In the genomic region with DNA sequence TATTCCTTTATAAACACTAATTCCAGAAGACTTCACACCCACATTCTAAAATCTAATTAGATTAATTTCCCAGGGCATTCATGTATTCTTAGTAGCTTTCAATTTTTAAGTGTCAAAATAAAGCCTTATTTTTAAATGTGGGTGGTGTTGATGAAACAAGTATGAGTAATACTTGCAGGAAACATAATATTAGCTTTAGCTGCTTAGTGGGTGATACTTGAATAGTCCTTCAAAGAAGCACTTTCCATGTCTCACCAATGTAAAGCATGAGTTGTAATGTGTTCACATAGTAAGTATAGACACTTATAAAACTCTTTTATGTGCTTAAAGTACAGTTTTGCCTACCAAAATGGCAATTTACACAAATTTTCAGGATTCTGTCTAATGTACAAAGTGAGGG, we compare ENCODE assay signal across 12 cellular contexts. TPM values are rescaled to one million over a fixed set of nuclear protein-coding genes. Genes with fewer than 3 reads are reported as not detected.
A peak's percentile ranks its signal among the peaks of the same experiment; 100 is the strongest.
DNase-seq lines count a peak whose midpoint lies in the region; ATAC-seq, FAIRE-seq and TF ChIP-seq lines count a peak whose summit lies in the region.
"Had no signal": no experiment of that assay in that cellular context is flagged by ENCODE, and none has a peak within 500 bp of the region (broad histone marks: within the 10 kb centered on the region; RNA-seq: fewer than 3 reads in every experiment).

No MANE protein-coding gene starts in this region.

- TF ChIP-seq EP300 in gastroesophageal sphincter (IDR thresholded peaks at IDR 0.05), result no peak
- no peak for TF ChIP-seq EP300 in HepG2 (IDR thresholded peaks at IDR 0.05; ENCODE audit: low read depth in 2 of 2, low read length in 2 of 2)
- no peak for TF ChIP-seq EP300 in HepG2 (CRISPR knock-in tag; IDR thresholded peaks at IDR 0.05; ENCODE audit: borderline replicate concordance)

- no peak for DNase-seq in activated naive CD4-positive, alpha-beta T cell (lab: John Stamatoyannopoulos, UW)
- DNase-seq in activated CD8-positive, alpha-beta T cell treated with anti-CD3 and anti-CD28 coated beads for 36 hours, result no peak
- no peak for DNase-seq in upper lobe of right lung
- DNase-seq in HepG2 (ENCODE audit: low spot score), result no peak
- no peak for DNase-seq in SW480 (ENCODE audit: low spot score)
- no peak for DNase-seq in GM19238 (ENCODE audit: insufficient read length, low spot score)
- DNase-seq: cerebellar nuclear complex had no signal

- H3K9me3 ChIP-seq in gastroesophageal sphincter (no peaks in the 10 kb centered on the region), upper lobe of right lung (no peaks in the 10 kb centered on the region), HepG2 (ENCODE audit: low read length) (no peaks in the 10 kb centered on the region)
- H3K9me3 ChIP-seq: thoracic aorta had no signal

- H3K4me1 ChIP-seq in gastroesophageal sphincter (peaks cover 5 to 93% (median 19%) of the 10 kb centered on the region in 3 donors), upper lobe of right lung (peaks cover 52% of the 10 kb centered on the region), HepG2 (ENCODE audit: insufficient read depth, low read length) (peaks cover 36% of the 10 kb centered on the region)

- H3K36me3 Mint-ChIP-seq in activated naive CD4-positive, alpha-beta T cell treated with anti-CD3 and anti-CD28 coated beads, Interleukin-2, amount 50 U/mL, for 24 hours, result peaks cover 13% of the 10 kb centered on the region
- peaks cover 71% of the 10 kb centered on the region for H3K36me3 Mint-ChIP-seq in activated CD8-positive, alpha-beta T cell treated with anti-CD3 and anti-CD28 coated beads for 36 hours (ENCODE audit: low read depth)

- peak overlapping the region; percentile 27 to 99 (median 83) for H3K27ac ChIP-seq in gastroesophageal sphincter
- no peak overlapping the region for H3K27ac ChIP-seq in upper lobe of right lung
- H3K27ac ChIP-seq in HepG2 (ENCODE audit: extremely low read length, insufficient read depth, low read length), result no peak overlapping the region
- H3K27ac ChIP-seq: C4-2B had no signal

- TF ChIP-seq RAD21 in HepG2 (CRISPR knock-in tag; IDR thresholded peaks at IDR 0.05), result no peak

- H3K4me3 Mint-ChIP-seq in activated naive CD4-positive, alpha-beta T cell treated with anti-CD3 and anti-CD28 coated beads, Interleukin-2, amount 50 U/mL, for 24 hours, result peak overlapping the region; percentile 84
- H3K4me3 Mint-ChIP-seq in activated CD8-positive, alpha-beta T cell treated with anti-CD3 and anti-CD28 coated beads for 36 hours, result peak overlapping the region; percentile 97

- POLR2A ChIA-PET in activated CD8-positive, alpha-beta T cell treated with anti-CD3 and anti-CD28 coated beads for 36 hours (lab: Charles Lee), result interaction anchor here (0.5 to 3.9 kb wide), 9 partner anchors 19 to 166 kb away, joined by 3 to 24 read pairs (median 8); no protein-coding TSS in a partner anchor
- POLR2A ChIA-PET in HepG2 (lab: Yijun Ruan, JAX), result interaction anchor here (0.7 kb wide), 1 partner anchor 17 kb away, joined by 3 read pairs; a partner anchor contains a TSS

- no peaks in the 10 kb centered on the region for H3K27me3 ChIP-seq in gastroesophageal sphincter
- no peaks in the 10 kb centered on the region for H3K27me3 ChIP-seq in upper lobe of right lung
- no peaks in the 10 kb centered on the region for H3K27me3 ChIP-seq in HepG2 (ENCODE audit: control insufficient read depth in 1 of 2, insufficient read depth in 2 of 2, low read length in 2 of 2)

- no peak overlapping the region for H3K4me2 ChIP-seq in HepG2 (ENCODE audit: low read depth, low read length)

- peak; percentile 26 for ATAC-seq in activated CD8-positive, alpha-beta T cell treated with anti-CD3 and anti-CD28 coated beads for 36 hours
- ATAC-seq in gastroesophageal sphincter (no peak), upper lobe of right lung (peak; percentile 74), HepG2 (no peak)

- TF ChIP-seq POLR2A in gastroesophageal sphincter (IDR thresholded peaks at IDR 0.05), result no peak
- TF ChIP-seq POLR2A in HepG2 (IDR thresholded peaks at IDR 0.05; ENCODE audit: insufficient read depth in 1 of 2, low read depth in 2 of 2, low read length in 2 of 2), result no peak

- no peaks in the 10 kb centered on the region for H3K9me3 Mint-ChIP-seq in activated naive CD4-positive, alpha-beta T cell treated with anti-CD3 and anti-CD28 coated beads, Interleukin-2, amount 50 U/mL, for 24 hours
- no peaks in the 10 kb centered on the region for H3K9me3 Mint-ChIP-seq in activated CD8-positive, alpha-beta T cell treated with anti-CD3 and anti-CD28 coated beads for 36 hours

- H3K36me3 ChIP-seq in gastroesophageal sphincter (no peaks in the 10 kb centered on the region), upper lobe of right lung (no peaks in the 10 kb centered on the region), HepG2 (replicated peaks in 1 of 2; ENCODE audit: control insufficient read depth in 1 of 2, insufficient read depth in 2 of 2, low read length in 2 of 2) (no peaks in the 10 kb centered on the region; a peak in 1 of 5 replicates)
- H3K36me3 ChIP-seq: thoracic aorta had no signal

- H3K79me2 ChIP-seq in HepG2 (ENCODE audit: insufficient read depth, low read length), result peaks cover 56% of the 10 kb centered on the region

- peaks cover 84% of the 10 kb centered on the region for H3K4me1 Mint-ChIP-seq in activated naive CD4-positive, alpha-beta T cell treated with anti-CD3 and anti-CD28 coated beads, Interleukin-2, amount 50 U/mL, for 24 hours
- peaks cover 61% of the 10 kb centered on the region for H3K4me1 Mint-ChIP-seq in activated CD8-positive, alpha-beta T cell treated with anti-CD3 and anti-CD28 coated beads for 36 hours (ENCODE audit: low read depth)

- H3K27ac Mint-ChIP-seq in activated naive CD4-positive, alpha-beta T cell treated with anti-CD3 and anti-CD28 coated beads, Interleukin-2, amount 50 U/mL, for 24 hours, result peak overlapping the region; percentile 98
- peak overlapping the region; percentile 100 for H3K27ac Mint-ChIP-seq in activated CD8-positive, alpha-beta T cell treated with anti-CD3 and anti-CD28 coated beads for 36 hours

- H4K20me1 ChIP-seq in HepG2 (ENCODE audit: insufficient read depth, low read length), result 0 out of 2 replicates have a peak, but pooled peaks cover 3% of the 10 kb centered on the region

- no peak overlapping the region for H3K9ac ChIP-seq in HepG2 (ENCODE audit: insufficient read depth, low read depth, low read length)

- no peaks in the 10 kb centered on the region for H3K27me3 Mint-ChIP-seq in activated naive CD4-positive, alpha-beta T cell treated with anti-CD3 and anti-CD28 coated beads, Interleukin-2, amount 50 U/mL, for 24 hours
- H3K27me3 Mint-ChIP-seq in activated CD8-positive, alpha-beta T cell treated with anti-CD3 and anti-CD28 coated beads for 36 hours, result no peaks in the 10 kb centered on the region

- in situ Hi-C loops in HepG2 (cut with HindIII; ENCODE audit: extremely low pct_ligation_motif_present, low pct_unique_long_range_greater_than_20kb), result no loop called here

- FAIRE-seq in HepG2 (lab: Jason Lieb, UNC), result no peak
- FAIRE-seq: islet of Langerhans had no signal

- no peak overlapping the region for H2AFZ ChIP-seq in HepG2 (ENCODE audit: low read length)

- TF ChIP-seq CTCF in activated CD8-positive, alpha-beta T cell treated with anti-CD3 and anti-CD28 coated beads for 36 hours (IDR thresholded peaks at IDR 0.05), result no peak
- TF ChIP-seq CTCF in gastroesophageal sphincter (IDR thresholded peaks at IDR 0.05) (no peak), upper lobe of right lung (IDR thresholded peaks at IDR 0.05) (no peak), HepG2 (CRISPR knock-in tag; IDR thresholded peaks at IDR 0.05) (no peak)

- intact Hi-C loops in activated CD8-positive, alpha-beta T cell treated with anti-CD3 and anti-CD28 coated beads for 36 hours (cut with micrococcal nuclease), result loop anchor here (5.0 kb wide), 2 partner anchors 44 to 89 kb away; no protein-coding TSS in a partner anchor
- intact Hi-C loops in upper lobe of right lung (cut with DNase I), result no loop called here
- intact Hi-C loops in HepG2 (cut with micrococcal nuclease; ENCODE audit: unreplicated experiment), result no loop called here

- no TSS peak for BruUV-seq in HepG2 (replicated peaks; lab: Mats Ljungman, UMichigan)

- H3K4me3 ChIP-seq in gastroesophageal sphincter, result no peak overlapping the region
- no peak overlapping the region for H3K4me3 ChIP-seq in upper lobe of right lung
- no peak overlapping the region for H3K4me3 ChIP-seq in HepG2 (replicated peaks in 1 of 3; ENCODE audit: insufficient read depth in 1 of 3, low read depth in 2 of 3, low read length in 3 of 3)
- H3K4me3 ChIP-seq: thoracic aorta had no signal

- CTCF ChIA-PET in activated CD8-positive, alpha-beta T cell treated with anti-CD3 and anti-CD28 coated beads for 36 hours (lab: Charles Lee), result interaction anchor here (1.0 to 1.7 kb wide), 3 partner anchors 17 to 151 kb away, joined by 3 to 5 read pairs (median 3); no protein-coding TSS in a partner anchor
- CTCF ChIA-PET in HepG2 (lab: Yijun Ruan, JAX; ENCODE audit: low intra/inter-chr PET ratio, low total read pairs), result no interaction called here

RNA-seq across cellular contexts. Expression of a gene that starts 6.9 kb away (rescaled TPM):
- 100 to 1,000 TPM; 266 to 268 TPM for total RNA-seq in activated CD8-positive, alpha-beta T cell treated with anti-CD3 and anti-CD28 coated beads for 36 hours
- total RNA-seq in gastroesophageal sphincter (100 to 1,000 TPM; 119 to 343 (median 188) TPM), upper lobe of right lung (50.0 TPM), HepG2 (2016; rRNA removed; fragmentation: Illumina TruSeq; extraction: Trizol) (19.5 and 22.9 TPM in 2 replicates)
- 3.8 and 5.7 TPM in 2 replicates for total RNA-seq in HepG2 (2016; cell fraction: cytosol; rRNA removed; fragmentation: Illumina TruSeq; extraction: Trizol; ENCODE audit: low read depth)
- 17.1 and 17.3 TPM in 2 replicates for total RNA-seq in HepG2 (2016; cell fraction: insoluble cytoplasmic fraction; rRNA removed; fragmentation: Illumina TruSeq; extraction: Trizol)
- total RNA-seq in HepG2 (2016; cell fraction: membrane; rRNA removed; fragmentation: Illumina TruSeq; extraction: Trizol), result 10.5 and 11.1 TPM in 2 replicates
- total RNA-seq in HepG2 (2016; cell fraction: nucleus; rRNA removed; fragmentation: Illumina TruSeq; extraction: Trizol), result 13.3 and 16.8 TPM in 2 replicates
- 5.2 and 5.4 TPM in 2 replicates for polyA plus RNA-seq in HepG2 (2011; rRNA removed)
- 2.8 and 3.6 TPM in 2 replicates for polyA plus RNA-seq in HepG2 (2011; cell fraction: cytosol; rRNA removed)
- 4.9 and 7.3 TPM in 2 replicates for polyA plus RNA-seq in HepG2 (2011; cell fraction: nucleus; rRNA removed)
- polyA plus RNA-seq in HepG2 (2012), result 8.6 and 13.9 TPM in 2 replicates
- polyA plus RNA-seq in HepG2 (2016; cell fraction: cytosol; fragmentation: Illumina TruSeq; extraction: Trizol; ENCODE audit: low read depth), result 1.9 and 2.3 TPM in 2 replicates
- polyA plus RNA-seq in HepG2 (2016; cell fraction: insoluble cytoplasmic fraction; fragmentation: Illumina TruSeq; extraction: Trizol; ENCODE audit: low read depth), result 13.0 and 16.7 TPM in 2 replicates
- polyA plus RNA-seq in HepG2 (2016; cell fraction: membrane; fragmentation: Illumina TruSeq; extraction: Trizol; ENCODE audit: low read depth), result 4.3 and 5.1 TPM in 2 replicates
- 18.7 and 22.4 TPM in 2 replicates for polyA plus RNA-seq in HepG2 (2016; cell fraction: nucleus; fragmentation: Illumina TruSeq; extraction: Trizol; ENCODE audit: insufficient read depth, low read depth)
- polyA minus RNA-seq in HepG2 (2011; rRNA and poly(A)+ RNA removed; ENCODE audit: low replicate concordance), result 4.4 and 10.2 TPM in 2 replicates
- 8.5 and 10.5 TPM in 2 replicates for polyA minus RNA-seq in HepG2 (2011; cell fraction: cytosol; rRNA and poly(A)+ RNA removed)
- 15.5 and 21.8 TPM in 2 replicates for polyA minus RNA-seq in HepG2 (2011; cell fraction: nucleus; rRNA and poly(A)+ RNA removed)

RNA-seq across cellular contexts. Expression of a gene that starts 17.6 kb away (rescaled TPM):
- total RNA-seq in activated CD8-positive, alpha-beta T cell treated with anti-CD3 and anti-CD28 coated beads for 36 hours, result 10 to 100 TPM; 18.2 to 19.0 TPM
- total RNA-seq in gastroesophageal sphincter, result 10 to 100 TPM; 24.2 to 38.4 (median 30.4) TPM
- total RNA-seq in upper lobe of right lung, result 39.3 TPM
- total RNA-seq in HepG2 (2016; rRNA removed; fragmentation: Illumina TruSeq; extraction: Trizol), result 18.7 and 22.5 TPM in 2 replicates
- total RNA-seq in HepG2 (2016; cell fraction: cytosol; rRNA removed; fragmentation: Illumina TruSeq; extraction: Trizol; ENCODE audit: low read depth), result 3.7 and 4.3 TPM in 2 replicates
- 13.9 and 21.4 TPM in 2 replicates for total RNA-seq in HepG2 (2016; cell fraction: insoluble cytoplasmic fraction; rRNA removed; fragmentation: Illumina TruSeq; extraction: Trizol)
- total RNA-seq in HepG2 (2016; cell fraction: membrane; rRNA removed; fragmentation: Illumina TruSeq; extraction: Trizol), result 7.6 and 8.3 TPM in 2 replicates
- 27.8 and 32.6 TPM in 2 replicates for total RNA-seq in HepG2 (2016; cell fraction: nucleus; rRNA removed; fragmentation: Illumina TruSeq; extraction: Trizol)
- 24.2 and 24.4 TPM in 2 replicates for polyA plus RNA-seq in HepG2 (2011; rRNA removed)
- 13.5 and 19.9 TPM in 2 replicates for polyA plus RNA-seq in HepG2 (2011; cell fraction: cytosol; rRNA removed)
- 19.8 and 22.3 TPM in 2 replicates for polyA plus RNA-seq in HepG2 (2011; cell fraction: nucleus; rRNA removed)
- 25.9 and 26.8 TPM in 2 replicates for polyA plus RNA-seq in HepG2 (2012)
- 2.1 TPM in 2 replicates for polyA plus RNA-seq in HepG2 (2016; cell fraction: cytosol; fragmentation: Illumina TruSeq; extraction: Trizol; ENCODE audit: low read depth)
- polyA plus RNA-seq in HepG2 (2016; cell fraction: insoluble cytoplasmic fraction; fragmentation: Illumina TruSeq; extraction: Trizol; ENCODE audit: low read depth), result 11.1 and 11.5 TPM in 2 replicates
- polyA plus RNA-seq in HepG2 (2016; cell fraction: membrane; fragmentation: Illumina TruSeq; extraction: Trizol; ENCODE audit: low read depth), result 3.9 and 4.5 TPM in 2 replicates
- polyA plus RNA-seq in HepG2 (2016; cell fraction: nucleus; fragmentation: Illumina TruSeq; extraction: Trizol; ENCODE audit: insufficient read depth, low read depth), result 35.6 and 37.5 TPM in 2 replicates
- polyA minus RNA-seq in HepG2 (2011; rRNA and poly(A)+ RNA removed; ENCODE audit: low replicate concordance), result 51.2 and 118 TPM in 2 replicates
- polyA minus RNA-seq in HepG2 (2011; cell fraction: cytosol; rRNA and poly(A)+ RNA removed), result 19.5 and 24.0 TPM in 2 replicates
- 24.8 and 26.1 TPM in 2 replicates for polyA minus RNA-seq in HepG2 (2011; cell fraction: nucleus; rRNA and poly(A)+ RNA removed)

Comparison
In these comparisons a context has a peak if more than half of its experiments do, and no peak if none do; other contexts are left out.
1. ATAC-seq: peak in activated CD8-positive, alpha-beta T cell treated with anti-CD3 and anti-CD28 coated beads for 36 hours (single experiment) and upper lobe of right lung (single experiment); none in gastroesophageal sphincter (single experiment) and HepG2 (single experiment).
2. H3K27ac ChIP-seq: peak in gastroesophageal sphincter (4 of 4); none in upper lobe of right lung (single experiment) and HepG2 (single experiment).